In the genomic region with DNA sequence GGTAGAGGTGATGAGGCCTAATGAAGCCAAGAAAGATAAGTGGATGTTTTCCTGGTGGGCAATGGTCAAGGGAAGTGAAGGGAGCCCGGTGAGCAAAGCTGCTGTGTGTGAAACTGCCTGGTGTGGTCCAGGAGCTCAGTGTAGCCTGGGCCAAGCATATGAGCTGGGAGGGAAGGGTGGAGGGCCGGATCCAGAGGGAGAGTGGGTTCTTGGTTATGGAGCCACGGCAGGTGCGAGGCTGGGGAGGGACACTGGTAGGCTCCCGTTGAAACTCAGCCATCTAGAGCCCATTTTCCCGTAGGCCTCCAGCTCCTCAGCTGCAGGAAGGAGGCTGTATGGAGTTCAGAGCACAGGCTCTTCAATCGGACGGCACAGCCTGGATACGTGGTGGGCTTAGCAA, we compare ENCODE assay signal across 13 cellular contexts.
"Had no signal": no experiment of that assay in that cellular context is flagged by ENCODE, and none has a peak within 500 bp of the region (broad histone marks: within the 10 kb centered on the region; RNA-seq: fewer than 3 reads in every experiment).

No MANE protein-coding gene starts in this region.

- ATAC-seq: left colon, left ventricle myocardium superior, mucosa of descending colon, natural killer cell, sciatic nerve had no signal

- DNase-seq: dermis blood vessel endothelial cell; foreskin melanocyte; head of caudate nucleus; hippocampal formation; left ventricle myocardium superior; mucosa of descending colon; natural killer cell; posterior cingulate gyrus; stimulated activated CD4-positive, alpha-beta T cell treated with anti-CD3 and anti-CD28 coated beads, Interleukin-2, amount 100 ng/mL, for 24 hours; stimulated activated naive CD4-positive, alpha-beta T cell treated with Interleukin-2 at 50 U/mL for 16 hours had no signal

- H3K9me3 ChIP-seq: mucosa of descending colon had no signal

- H3K4me3 ChIP-seq: mucosa of descending colon had no signal

- H3K4me1 Mint-ChIP-seq: natural killer cell, neural crest cell had no signal

- H3K36me3 Mint-ChIP-seq: natural killer cell had no signal

- H3K27ac Mint-ChIP-seq: natural killer cell had no signal

- H3K4me3 Mint-ChIP-seq: natural killer cell, neural crest cell had no signal

- H3K9me3 Mint-ChIP-seq: natural killer cell had no signal
